In genomic region chr17:20300399-20301037, GRCh38 we compare ENCODE assay signal across 15 cellular contexts.
DNase-seq lines count a peak whose midpoint lies in the region; ATAC-seq, FAIRE-seq and TF ChIP-seq lines count a peak whose summit lies in the region.
"Had no signal": no experiment of that assay in that cellular context is flagged by ENCODE, and none has a peak within 500 bp of the region (broad histone marks: within the 10 kb centered on the region; RNA-seq: fewer than 3 reads in every experiment).

No MANE protein-coding gene starts in this region.

- no peak overlapping the region for H2AK5ac ChIP-seq in H1 (ENCODE audit: low read depth, low read length)

- H3K36me3 ChIP-seq in cardiac muscle cell (no peaks in the 10 kb centered on the region), H1 (ENCODE audit: control insufficient read depth in 2 of 4, insufficient read depth in 4 of 4, low read length in 3 of 4) (peaks cover 0 to 15% (median 4%) of the 10 kb centered on the region in 4 experiments; a peak in 4 of 8 replicates)

- H3K36me3 Mint-ChIP-seq in nephron (ENCODE audit: low read depth), result peaks cover 19% of the 10 kb centered on the region

- no peaks in the 10 kb centered on the region for H3K23me2 ChIP-seq in H1 (ENCODE audit: low read depth, low read length)

- peak overlapping the region; percentile 60 to 83 (median 77) for H3K27ac Mint-ChIP-seq in nephron
- H3K27ac Mint-ChIP-seq: stimulated activated naive B cell treated with anti-CD40 and anti-IgM and Interleukin-4, amounts not matched to agents 10 μg/mL and 1 μg/mL and 100 μg/mL, for 72 hours had no signal

- no peak overlapping the region for H2BK120ac ChIP-seq in H1 (replicated peaks; ENCODE audit: low read depth, low read length)

- no peak overlapping the region for H4K5ac ChIP-seq in H1 (ENCODE audit: insufficient read length, low read depth, low read length)

- TF ChIP-seq CTCF in cardiac muscle cell (IDR thresholded peaks at IDR 0.05; ENCODE audit: low read depth, low read length), result no peak
- TF ChIP-seq CTCF in H1 (IDR thresholded peaks at IDR 0.05; ENCODE audit: control extremely low read depth in 1 of 3, insufficient read depth in 1 of 3, low read depth in 1 of 3, low read length in 3 of 3), result no peak
- TF ChIP-seq CTCF in nephron (IDR thresholded peaks at IDR 0.05; ENCODE audit: unreplicated experiment in 3 of 3), result no peak

- H3K27me3 ChIP-seq in cardiac muscle cell (no peaks in the 10 kb centered on the region), H1 (replicated peaks in 1 of 4; ENCODE audit: control insufficient read depth in 3 of 4, extremely low read depth in 1 of 4, insufficient read depth in 3 of 4, low read length in 3 of 4) (no peaks in the 10 kb centered on the region)

- H3K4me1 ChIP-seq in cardiac muscle cell (ENCODE audit: low read depth) (no peaks in the 10 kb centered on the region), H1 (replicated peaks in 1 of 4; ENCODE audit: control insufficient read depth in 3 of 4, insufficient read depth in 4 of 4, low read length in 3 of 4) (no peaks in the 10 kb centered on the region)

- H3K9me3 Mint-ChIP-seq in nephron, result peaks cover 19% of the 10 kb centered on the region

- H3K27me3 Mint-ChIP-seq in nephron (ENCODE audit: low read depth), result peaks cover 7% of the 10 kb centered on the region
- H3K27me3 Mint-ChIP-seq: stimulated activated naive B cell treated with anti-CD40 and anti-IgM and Interleukin-4, amounts not matched to agents 10 μg/mL and 1 μg/mL and 100 μg/mL, for 72 hours had no signal

- H2BK20ac ChIP-seq in H1 (ENCODE audit: low read length), result no peak overlapping the region

- H3K14ac ChIP-seq in H1 (ENCODE audit: insufficient read length), result no peak overlapping the region

- DNase-seq in cardiac muscle cell (ENCODE audit: low read depth in 1 of 2, low spot score in 1 of 2) (peak in 1 of 2 donors; percentile 78), cardiac septum (ENCODE audit: low spot score) (no peak), H1 (ENCODE audit: low read depth in 1 of 2, low spot score in 2 of 2) (no peak), urothelium cell line (ENCODE audit: low spot score) (no peak)
- DNase-seq in stimulated activated CD4-positive, alpha-beta T cell treated with anti-CD3 and anti-CD28 coated beads, Interleukin-2, amount 100 ng/mL, for 24 hours, result no peak
- DNase-seq: activated gamma-delta T cell; KBM-7; kidney glomerular epithelial cell; stimulated activated naive B cell treated with anti-CD40 and anti-IgM and Interleukin-4, amounts not matched to agents 10 μg/mL and 1 μg/mL and 100 μg/mL, for 72 hours had no signal

- H3K4me3 ChIP-seq in cardiac muscle cell (no peak overlapping the region), H1 (ENCODE audit: extremely low read depth in 1 of 4, insufficient read depth in 2 of 4, low read depth in 3 of 4, low read length in 4 of 4) (no peak overlapping the region)
- H3K4me3 ChIP-seq: skin epidermis had no signal

- no peak overlapping the region for H2BK12ac ChIP-seq in H1 (ENCODE audit: low read depth, low read length)

- no peak overlapping the region for H3K4me2 ChIP-seq in H1 (ENCODE audit: insufficient read depth in 1 of 2, low read depth in 2 of 2, low read length in 2 of 2)

- H3K9me3 ChIP-seq in cardiac muscle cell (ENCODE audit: low read depth) (no peaks in the 10 kb centered on the region), H1 (ENCODE audit: insufficient read depth in 2 of 2, low read depth in 1 of 2, low read length in 1 of 2) (no peaks in the 10 kb centered on the region)

- H4K91ac ChIP-seq in H1 (replicated peaks; ENCODE audit: insufficient read length, low read length), result no peak overlapping the region

- TF ChIP-seq POLR2A in H1 (IDR thresholded peaks at IDR 0.05; ENCODE audit: control extremely low read depth in 1 of 2, low read depth in 2 of 2, low read length in 2 of 2), result no peak

- H4K20me1 ChIP-seq in H1 (replicated peaks in 1 of 2; ENCODE audit: control insufficient read depth in 1 of 2, insufficient read depth in 2 of 2, low read length in 2 of 2), result peaks cover 0 to 1% of the 10 kb centered on the region in 2 experiments

- no peaks in the 10 kb centered on the region for H3K79me2 ChIP-seq in H1 (ENCODE audit: control insufficient read depth in 1 of 2, insufficient read depth in 2 of 2, low read length in 2 of 2)

- CTCF ChIA-PET in H1 (lab: Charles Lee; ENCODE audit: partially characterized antibody), result no interaction called here

- peak overlapping the region; percentile 28; the same call in 1 of the 2 replicates for H2BK5ac ChIP-seq in H1 (ENCODE audit: low read depth, low read length)

- 94% methylated on average over 10 of the region's 10 CpGs; no CpG with 5 or more reads in 1 of the 2 experiments for WGBS in H1 (ENCODE audit: extremely low coverage in 1 of 2, insufficient coverage in 1 of 2, insufficient read length in 1 of 2, insufficient replicate concordance in 2 of 2, low coverage in 1 of 2, low lambda C conversion rate in 2 of 2, missing lambda C conversion rate in 1 of 2), 2 experiments

- H2AFZ ChIP-seq in H1 (ENCODE audit: low read length), result no peak overlapping the region

- H3K4me3 Mint-ChIP-seq in nephron, result no peak overlapping the region
- H3K4me3 Mint-ChIP-seq: stimulated activated naive B cell treated with anti-CD40 and anti-IgM and Interleukin-4, amounts not matched to agents 10 μg/mL and 1 μg/mL and 100 μg/mL, for 72 hours had no signal

- H3K27ac ChIP-seq in cardiac muscle cell, result peak overlapping the region; percentile 52
- no peak overlapping the region for H3K27ac ChIP-seq in H1 (ENCODE audit: low read depth, low read length)
- H3K27ac ChIP-seq: 22Rv1 had no signal

- no peak overlapping the region for H4K8ac ChIP-seq in H1 (ENCODE audit: extremely low read depth, insufficient read depth, low read length)

- no peak for ATAC-seq in GM19455 (IDR thresholded peaks at IDR 0.05; ENCODE audit: unreplicated experiment)
- ATAC-seq in HG02642 (IDR thresholded peaks at IDR 0.05; ENCODE audit: poor library complexity, unreplicated experiment), result no peak
- ATAC-seq: stimulated activated naive B cell treated with anti-CD40 and anti-IgM and Interleukin-4, amounts not matched to agents 10 μg/mL and 1 μg/mL and 100 μg/mL, for 72 hours had no signal

- POLR2A ChIA-PET in H1 (lab: Charles Lee; ENCODE audit: partially characterized antibody), result no interaction called here

- no peak overlapping the region for H3K23ac ChIP-seq in H1 (ENCODE audit: insufficient read length)

- peaks cover 36% of the 10 kb centered on the region for H3K4me1 Mint-ChIP-seq in nephron
- H3K4me1 Mint-ChIP-seq: stimulated activated naive B cell treated with anti-CD40 and anti-IgM and Interleukin-4, amounts not matched to agents 10 μg/mL and 1 μg/mL and 100 μg/mL, for 72 hours had no signal

- no peak for TF ChIP-seq EP300 in H1 (IDR thresholded peaks at IDR 0.05; ENCODE audit: borderline replicate concordance in 1 of 2, low read depth in 2 of 2, low read length in 2 of 2)

- intact Hi-C loops in cardiac septum (cut with DNase I), result no loop called here

- no peak overlapping the region for H3K4ac ChIP-seq in H1 (replicated peaks; ENCODE audit: insufficient read length, low read depth, low read length)

- FAIRE-seq in H1 (lab: Jason Lieb, UNC) (no peak), urothelium cell line (lab: Jason Lieb, UNC) (no peak)
- FAIRE-seq: endothelial cell of umbilical vein had no signal

- no peak overlapping the region for H3K9ac ChIP-seq in H1 (replicated peaks in 1 of 4; ENCODE audit: extremely low read depth in 1 of 4, low read depth in 3 of 4, low read length in 3 of 4)

- no peaks in the 10 kb centered on the region for H3K79me1 ChIP-seq in H1 (ENCODE audit: low read depth, low read length)

- no peak overlapping the region for H3K56ac ChIP-seq in H1 (replicated peaks; ENCODE audit: insufficient read length, low read depth, low read length)

- no peak for TF ChIP-seq RAD21 in H1 (IDR thresholded peaks at IDR 0.05 in 1 of 2, conservative IDR thresholded peaks at IDR 0.05 in 1 of 2; ENCODE audit: low read depth in 2 of 2, low read length in 2 of 2)

- no peak overlapping the region for H2BK15ac ChIP-seq in H1 (ENCODE audit: low read length)

- H3K18ac ChIP-seq in H1 (ENCODE audit: extremely low read depth, low read length), result no peak overlapping the region

TF ChIP-seq in H1, 55 proteins besides CTCF, POLR2A, EP300 and RAD21:
- TF ChIP-seq TCF12 (IDR thresholded peaks at IDR 0.05; ENCODE audit: low read depth, low read length) (no peak), TAF1 (IDR thresholded peaks at IDR 0.05; ENCODE audit: low read depth, low read length) (no peak), EZH2 (IDR thresholded peaks at IDR 0.05; ENCODE audit: low read depth, low read length, severe bottlenecking) (no peak), SAP30 (IDR thresholded peaks at IDR 0.05; ENCODE audit: insufficient read depth, insufficient replicate concordance, low read length) (no peak)
TF ChIP-seq in H1: peak in this region for 0.
